Comparison of ENCODE assay signal across 8 cellular contexts in genomic region chr3:61637088-61638051, GRCh38.
A peak's percentile ranks its signal among the peaks of the same experiment; 100 is the strongest.
DNase-seq lines count a peak whose midpoint lies in the region; ATAC-seq and TF ChIP-seq lines count a peak whose summit lies in the region.

No MANE protein-coding gene starts in this region.

- H3K36me3 ChIP-seq in fibroblast of lung (ENCODE audit: control insufficient read depth, insufficient read depth, low read length) (no peaks in the 10 kb centered on the region), stomach (no peaks in the 10 kb centered on the region)

- WGBS in stomach, 5 donors: 17 to 50% (median 27%) methylated on average over 14 to 16 of the region's 16 CpGs

- H3K4me3 ChIP-seq in fibroblast of lung (replicated peaks in 1 of 4; ENCODE audit: control extremely low read depth in 1 of 4, insufficient read depth in 1 of 4, low read depth in 3 of 4, low read length in 4 of 4): peak overlapping the region in 2 of 4 experiments; percentile 2 to 12
- H3K4me3 ChIP-seq in stomach: peak overlapping the region in 3 of 4 donors; percentile 26 to 41 (median 34)

- DNase-seq in fibroblast of lung (ENCODE audit: low read depth in 2 of 2) (peak; percentile 28 to 60), stomach (peak; percentile 74), NCI-H446 treated with DMSO at 0.1 percent for 48 hours (lab: John Stamatoyannopoulos, UW) (no peak), HK-2 (ENCODE audit: unreplicated experiment) (no peak), DMS79 treated with DMSO at 0.1 percent for 48 hours (lab: John Stamatoyannopoulos, UW) (no peak)
- no peak for DNase-seq in activated CD4-positive, alpha-beta T cell treated with anti-CD3 and anti-CD28 coated beads, Interleukin-2, amount 50 U/mL, for 48 hours

- H3K4me2 ChIP-seq in fibroblast of lung (ENCODE audit: extremely low read depth, insufficient read depth, low read length): peak overlapping the region; percentile 73

- H3K9me3 ChIP-seq in fibroblast of lung (ENCODE audit: control insufficient read depth, insufficient read depth, low read depth, low read length) (no peaks in the 10 kb centered on the region), stomach (no peaks in the 10 kb centered on the region)

- ATAC-seq in GM19351 (IDR thresholded peaks at IDR 0.05; ENCODE audit: unreplicated experiment): peak; percentile 97
- peak; percentile 90 for ATAC-seq in HG03280 (IDR thresholded peaks at IDR 0.05; ENCODE audit: unreplicated experiment)

- no peak for TF ChIP-seq POLR2A in stomach (IDR thresholded peaks at IDR 0.05)

- no peaks in the 10 kb centered on the region for H3K27me3 ChIP-seq in fibroblast of lung (ENCODE audit: control insufficient read depth, insufficient read depth, low read length)
- no peaks in the 10 kb centered on the region for H3K27me3 ChIP-seq in stomach

- intact Hi-C loops in stomach (cut with DNase I; ENCODE audit: low total_unique reads): no loop called here

- peaks cover 9% of the 10 kb centered on the region for H3K79me2 ChIP-seq in fibroblast of lung (ENCODE audit: control insufficient read depth, insufficient read depth, low read length)

- no peaks in the 10 kb centered on the region for H4K20me1 ChIP-seq in fibroblast of lung (ENCODE audit: control insufficient read depth, extremely low read depth, insufficient read depth, low read length)

- no peak overlapping the region for H2AFZ ChIP-seq in fibroblast of lung (ENCODE audit: low read length)

- TF ChIP-seq CTCF in fibroblast of lung (conservative IDR thresholded peaks at IDR 0.05 in 1 of 2, IDR thresholded peaks at IDR 0.05 in 1 of 2; ENCODE audit: low read depth in 1 of 2, low read length in 2 of 2) (no peak), stomach (IDR thresholded peaks at IDR 0.05) (no peak)

- no peak overlapping the region for H3K9ac ChIP-seq in fibroblast of lung (ENCODE audit: insufficient read depth, low read length)

- no peak for TF ChIP-seq EP300 in stomach (IDR thresholded peaks at IDR 0.05)

- H3K27ac ChIP-seq in fibroblast of lung (ENCODE audit: insufficient read depth, low read length) (no peak overlapping the region), stomach (peak overlapping the region; percentile 31 to 85 (median 73))

- H3K4me1 ChIP-seq in fibroblast of lung (ENCODE audit: control insufficient read depth, extremely low read depth, insufficient read depth, low read length) (peaks cover 17% of the 10 kb centered on the region), stomach (peaks cover 0 to 26% (median 12%) of the 10 kb centered on the region in 4 donors)

Comparison
In these comparisons a context has a peak if more than half of its experiments do, and no peak if none do; other contexts are left out.
1. DNase-seq: peak in fibroblast of lung (2 of 2) and stomach (single experiment); none in NCI-H446 treated with DMSO at 0.1 percent for 48 hours (single experiment), HK-2 (single experiment), activated CD4-positive, alpha-beta T cell treated with anti-CD3 and anti-CD28 coated beads, Interleukin-2, amount 50 U/mL, for 48 hours (0 of 2) and DMS79 treated with DMSO at 0.1 percent for 48 hours (single experiment).